Comparison of ENCODE assay signal across 9 cellular contexts in the genomic region with DNA sequence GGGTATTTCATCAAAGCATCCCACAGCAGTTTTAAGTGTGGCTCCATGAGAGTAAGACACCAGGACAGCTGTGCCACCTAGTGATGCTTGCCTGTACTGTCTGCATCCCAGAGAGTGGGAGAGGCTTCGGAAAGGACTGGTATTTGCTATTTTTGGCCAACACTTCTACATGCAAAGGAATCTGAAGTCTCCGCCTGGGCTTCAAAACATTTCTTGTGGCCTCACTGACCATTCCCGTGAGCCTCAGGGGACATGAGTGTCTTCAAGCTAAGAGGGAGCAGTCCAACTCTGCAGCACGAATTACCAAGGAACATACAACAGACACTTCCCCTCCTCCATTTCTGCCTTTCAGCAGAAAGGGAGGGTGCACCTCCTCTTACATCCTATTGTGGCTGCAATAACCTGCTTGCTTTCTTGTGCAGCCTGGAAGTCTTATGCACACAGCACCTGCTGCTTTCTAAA.
DNase-seq lines count a peak whose midpoint lies in the region; ATAC-seq and TF ChIP-seq lines count a peak whose summit lies in the region.
"Had no signal": no experiment of that assay in that cellular context is flagged by ENCODE, and none has a peak within 500 bp of the region (broad histone marks: within the 10 kb centered on the region; RNA-seq: fewer than 3 reads in every experiment).

No MANE protein-coding gene starts in this region.

- no peaks in the 10 kb centered on the region for H4K20me1 ChIP-seq in OCI-LY3 (ENCODE audit: insufficient read depth, low read length)

- H3K9me3 ChIP-seq in OCI-LY3 (ENCODE audit: insufficient read depth, low read length) (no peaks in the 10 kb centered on the region), esophagus squamous epithelium (no peaks in the 10 kb centered on the region), neuronal stem cell (replicated peaks in 1 of 2; ENCODE audit: control insufficient read depth in 2 of 2, insufficient read depth in 1 of 2, low read depth in 1 of 2, low read length in 2 of 2) (no peaks in the 10 kb centered on the region)

- peaks cover 4% of the 10 kb centered on the region for H3K4me1 ChIP-seq in OCI-LY3 (ENCODE audit: low read length)
- H3K4me1 ChIP-seq in esophagus squamous epithelium, result peaks cover 0 to 21% (median 0%) of the 10 kb centered on the region in 3 donors
- H3K4me1 ChIP-seq in neuronal stem cell (ENCODE audit: control insufficient read depth in 2 of 2, insufficient read depth in 1 of 2, low read depth in 1 of 2, low read length in 2 of 2), result peaks cover 0 to 6% of the 10 kb centered on the region in 2 donors

- H2BK12ac ChIP-seq in neuronal stem cell (ENCODE audit: low read length), result no peak overlapping the region

- H2AK5ac ChIP-seq in neuronal stem cell (ENCODE audit: low read depth, low read length), result no peak overlapping the region

- H3K79me1 ChIP-seq in neuronal stem cell (ENCODE audit: low read depth, low read length), result no peaks in the 10 kb centered on the region

- intact Hi-C loops in esophagus squamous epithelium (cut with DNase I), result loop anchor here (10.0 kb wide), 1 partner anchor 467 kb away; no protein-coding TSS in a partner anchor

- no peak overlapping the region for H3K23ac ChIP-seq in neuronal stem cell (ENCODE audit: low read depth, low read length, poor library complexity)

- H3K14ac ChIP-seq in neuronal stem cell (ENCODE audit: low read length), result no peak overlapping the region

- peaks cover 12% of the 10 kb centered on the region; the same call in 1 of the 2 replicates for H3K27me3 ChIP-seq in OCI-LY3 (ENCODE audit: low read depth, low read length)
- H3K27me3 ChIP-seq in esophagus squamous epithelium, result no peaks in the 10 kb centered on the region
- no peaks in the 10 kb centered on the region for H3K27me3 ChIP-seq in neuronal stem cell (ENCODE audit: control insufficient read depth in 3 of 3, insufficient read depth in 3 of 3, low read depth in 1 of 3, low read length in 3 of 3)

- H3K9ac ChIP-seq in OCI-LY3 (ENCODE audit: low read length) (no peak overlapping the region), neuronal stem cell (ENCODE audit: low read depth, low read length, poor library complexity) (no peak overlapping the region)
- H3K9ac ChIP-seq: KMS-11 had no signal

- DNase-seq in GM10266 (ENCODE audit: extremely low spot score) (no peak), esophagus squamous epithelium (lab: John Stamatoyannopoulos, UW) (no peak), neuronal stem cell (ENCODE audit: low spot score) (peak; percentile 5), coronary artery (ENCODE audit: low spot score) (no peak), COLO829 (ENCODE audit: low spot score) (no peak)

- H3K4me2 ChIP-seq in OCI-LY3 (ENCODE audit: low read length) (no peak overlapping the region), neuronal stem cell (ENCODE audit: insufficient read depth, low read length, poor library complexity, severe bottlenecking) (no peak overlapping the region)
- H3K4me2 ChIP-seq: KMS-11 had no signal

- no peak overlapping the region for H2BK120ac ChIP-seq in neuronal stem cell (ENCODE audit: low read depth, low read length)

- H2AFZ ChIP-seq in OCI-LY3 (ENCODE audit: low read depth, low read length) (0 out of 2 replicates have a peak overlapping the region, but pooled peaks have one; percentile 12), neuronal stem cell (ENCODE audit: low read length) (peak overlapping the region; percentile 63)

- H3K79me2 ChIP-seq in OCI-LY3 (ENCODE audit: low read length), result no peaks in the 10 kb centered on the region

- H4K91ac ChIP-seq in neuronal stem cell (ENCODE audit: low read depth, low read length, poor library complexity), result no peak overlapping the region

- no peak for TF ChIP-seq POLR2A in esophagus squamous epithelium (IDR thresholded peaks at IDR 0.05)

- TF ChIP-seq CTCF in GM10266 (IDR thresholded peaks at IDR 0.05; ENCODE audit: control insufficient read depth, insufficient read depth, low read depth, missing control alignments) (peak; percentile 26), OCI-LY3 (IDR thresholded peaks at IDR 0.05; ENCODE audit: low read depth, low read length) (peak; percentile 55), esophagus squamous epithelium (IDR thresholded peaks at IDR 0.05) (peak in 4 of 6 experiments; percentile 36 to 57 (median 39)), coronary artery (IDR thresholded peaks at IDR 0.05) (no peak)

- 23 to 24% methylated on average over 3 to 4 of the region's 4 CpGs for WGBS in esophagus squamous epithelium, 2 donors
- no CpG with 5 or more reads among the region's 4 CpGs for WGBS in neuronal stem cell (ENCODE audit: extremely low coverage in 2 of 2, insufficient read length in 2 of 2, insufficient replicate concordance in 1 of 2), 2 donors

- H2BK5ac ChIP-seq in neuronal stem cell (ENCODE audit: low read length), result no peak overlapping the region

- H3K36me3 ChIP-seq in OCI-LY3 (replicated peaks; ENCODE audit: low read depth, low read length) (no peaks in the 10 kb centered on the region), esophagus squamous epithelium (no peaks in the 10 kb centered on the region), neuronal stem cell (replicated peaks in 1 of 2; ENCODE audit: control insufficient read depth in 2 of 2, insufficient read depth in 2 of 2, low read length in 2 of 2) (no peaks in the 10 kb centered on the region)

- ATAC-seq in GM18867 (IDR thresholded peaks at IDR 0.05; ENCODE audit: unreplicated experiment) (no peak), GM18511 (IDR thresholded peaks at IDR 0.05; ENCODE audit: unreplicated experiment) (no peak)

- no peak overlapping the region for H2BK15ac ChIP-seq in neuronal stem cell (ENCODE audit: low read length)

- H4K8ac ChIP-seq in neuronal stem cell (ENCODE audit: low read depth, low read length), result no peak overlapping the region

- H3K4ac ChIP-seq in neuronal stem cell (ENCODE audit: low read length), result no peak overlapping the region

- H3K4me3 ChIP-seq in OCI-LY3 (ENCODE audit: low read length), result no peak overlapping the region
- H3K4me3 ChIP-seq in esophagus squamous epithelium, result no peak overlapping the region
- no peak overlapping the region for H3K4me3 ChIP-seq in neuronal stem cell (ENCODE audit: low read length in 2 of 2)
- H3K4me3 ChIP-seq in coronary artery, result no peak overlapping the region

- H3K18ac ChIP-seq in neuronal stem cell (ENCODE audit: low read length), result no peak overlapping the region

- no peak overlapping the region for H3K27ac ChIP-seq in OCI-LY3 (ENCODE audit: low read length)
- H3K27ac ChIP-seq in esophagus squamous epithelium, result no peak overlapping the region
- no peak overlapping the region for H3K27ac ChIP-seq in neuronal stem cell (replicated peaks; ENCODE audit: low read length)
- H3K27ac ChIP-seq in coronary artery, result no peak overlapping the region
- H3K27ac ChIP-seq: KMS-11 had no signal
